ENCODE assay signal across 22 cellular contexts in genomic region chr3:40992023-40992422, GRCh38.
"Had no signal": no experiment of that assay in that cellular context is flagged by ENCODE, and none has a peak within 500 bp of the region (broad histone marks: within the 10 kb centered on the region; RNA-seq: fewer than 3 reads in every experiment).

No MANE protein-coding gene starts in this region.

- H3K4me3 ChIP-seq: colonic mucosa, gastroesophageal sphincter, heart left ventricle, hepatocyte, left lung, psoas muscle, sigmoid colon, thoracic aorta, tibial nerve, upper lobe of right lung, uterus had no signal

- H3K79me2 ChIP-seq: hepatocyte had no signal

- H3K27ac ChIP-seq: colonic mucosa, gastroesophageal sphincter, heart left ventricle, hepatocyte, left lung, psoas muscle, sigmoid colon, thoracic aorta, tibial nerve, upper lobe of right lung, uterus had no signal

- DNase-seq: colonic mucosa; effector memory CD4-positive, alpha-beta T cell; foreskin fibroblast; heart left ventricle; left cardiac atrium; left lung; mesendoderm; midbrain; naive thymus-derived CD4-positive, alpha-beta T cell; nucleus accumbens; psoas muscle; right cardiac atrium; sigmoid colon; stimulated activated CD4-positive, alpha-beta T cell treated with anti-CD3 and anti-CD28 coated beads, Interleukin-2, amount 100 ng/mL, for 24 hours; stimulated activated naive B cell treated with anti-CD40 and anti-IgM and Interleukin-4, amounts not matched to agents 10 μg/mL and 1 μg/mL and 100 μg/mL, for 72 hours; upper lobe of right lung; uterus had no signal

- H2AFZ ChIP-seq: hepatocyte had no signal

- ATAC-seq: gastroesophageal sphincter; heart left ventricle; left cardiac atrium; left lung; naive thymus-derived CD4-positive, alpha-beta T cell; psoas muscle; right cardiac atrium; stimulated activated naive B cell treated with anti-CD40 and anti-IgM and Interleukin-4, amounts not matched to agents 10 μg/mL and 1 μg/mL and 100 μg/mL, for 72 hours; upper lobe of right lung had no signal

- H3K36me3 ChIP-seq: colonic mucosa, gastroesophageal sphincter, heart left ventricle, left lung, sigmoid colon, thoracic aorta, tibial nerve, upper lobe of right lung, uterus had no signal

- FAIRE-seq: endothelial cell of umbilical vein had no signal

- H3K4me2 ChIP-seq: hepatocyte had no signal

- H3K27me3 ChIP-seq: colonic mucosa, gastroesophageal sphincter, heart left ventricle, hepatocyte, left lung, sigmoid colon, tibial nerve, upper lobe of right lung, uterus had no signal

- H3K4me1 ChIP-seq: colonic mucosa, left lung, uterus had no signal

- H3K9me3 ChIP-seq: colonic mucosa, gastroesophageal sphincter, heart left ventricle, left lung, psoas muscle, thoracic aorta, tibial nerve, upper lobe of right lung, uterus had no signal
